8 cellular contexts compared by ENCODE assay signal in the genomic region with DNA sequence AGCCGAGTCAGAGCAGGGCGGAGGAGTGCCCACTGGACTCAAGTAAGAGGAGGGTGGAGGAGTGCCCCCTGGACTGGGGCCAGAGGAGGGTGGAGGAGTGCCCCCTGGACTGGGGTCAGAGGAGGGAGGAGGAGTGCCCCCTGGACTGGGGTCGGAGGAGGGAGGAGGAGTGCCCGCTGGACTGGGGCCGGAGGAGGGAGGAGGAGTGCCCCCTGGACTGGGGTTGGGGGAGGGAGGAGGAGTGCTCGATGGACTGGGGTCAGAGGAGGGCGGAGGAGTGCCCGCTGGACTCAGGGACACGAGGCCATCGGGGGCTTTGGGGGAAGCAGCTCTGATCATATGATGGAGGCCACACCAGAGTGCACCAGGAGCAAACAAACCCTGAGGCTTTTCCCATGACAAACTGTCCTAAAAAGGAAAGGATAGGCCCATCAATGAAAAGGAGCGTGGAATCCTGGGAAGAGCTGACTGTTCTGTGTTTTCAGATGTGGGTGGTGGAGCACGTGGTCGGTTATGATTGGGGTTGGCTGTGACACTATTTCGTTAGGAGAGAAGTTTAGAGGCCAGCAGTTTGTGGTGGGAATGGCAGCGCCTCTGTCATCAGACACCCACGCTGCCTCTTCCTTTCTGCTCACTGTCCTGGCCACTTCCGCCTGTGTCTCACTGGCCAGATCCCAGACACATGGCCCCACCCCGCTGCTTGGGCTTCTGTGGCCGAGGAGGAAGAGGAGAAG. TPM values are rescaled to one million over a fixed set of nuclear protein-coding genes. Genes with fewer than 3 reads are reported as not detected.
DNase-seq lines count a peak whose midpoint lies in the region; ATAC-seq, FAIRE-seq and TF ChIP-seq lines count a peak whose summit lies in the region.

No MANE protein-coding gene starts in this region.

- H3K4me1 ChIP-seq in GM12878 (ENCODE audit: control insufficient read depth, insufficient read depth, low read length): peaks cover 2% of the 10 kb centered on the region; the same call in 1 of the 2 replicates

- POLR2A ChIA-PET in GM12878 (lab: Charles Lee): interaction anchor here (0.5 to 1.0 kb wide), 3 partner anchors 10 to 65 kb away, joined by 3 to 4 read pairs (median 3); no protein-coding TSS in a partner anchor

- no peak for TF ChIP-seq CTCF in GM12878 (IDR thresholded peaks at IDR 0.05 in 2 of 3, conservative IDR thresholded peaks at IDR 0.05 in 1 of 3; ENCODE audit: control insufficient read depth in 2 of 3, extremely low read depth in 1 of 3, insufficient read depth in 1 of 3, low read depth in 3 of 3, low read length in 3 of 3)
- no peak for TF ChIP-seq CTCF in GM10266 (IDR thresholded peaks at IDR 0.05; ENCODE audit: control insufficient read depth, insufficient read depth, low read depth, missing control alignments)

- in situ Hi-C loops in GM12878 (cut with MboI): no loop called here

- no peaks in the 10 kb centered on the region for H3K79me2 ChIP-seq in GM12878 (ENCODE audit: control insufficient read depth, insufficient read depth, low read length)

- H3K4me3 ChIP-seq in Jurkat, Clone E6-1 (ENCODE audit: low read length): no peak overlapping the region
- no peak overlapping the region for H3K4me3 ChIP-seq in GM12878

- H3K4me2 ChIP-seq in GM12878 (ENCODE audit: control insufficient read depth, insufficient read depth): no peak overlapping the region

- H3K9me3 ChIP-seq in GM12878 (replicated peaks; ENCODE audit: control insufficient read depth, insufficient read depth, low read length): no peaks in the 10 kb centered on the region

- no peak overlapping the region for H3K9ac ChIP-seq in GM12878 (ENCODE audit: control insufficient read depth, insufficient read depth, low read length)

- H4K20me1 ChIP-seq in GM12878 (ENCODE audit: control insufficient read depth, insufficient read depth): no peaks in the 10 kb centered on the region

- TF ChIP-seq RAD21 in GM12878 (IDR thresholded peaks at IDR 0.05; ENCODE audit: insufficient read depth, low read depth, low read length): no peak

- RAD21 ChIA-PET in GM12878 (lab: Charles Lee; ENCODE audit: unreplicated experiment): interaction anchor here (1.3 to 3.6 kb wide), 3 partner anchors 131 to 157 kb away, joined by 3 to 18 read pairs (median 5); no protein-coding TSS in a partner anchor

- no peaks in the 10 kb centered on the region for H3K36me3 ChIP-seq in GM12878 (ENCODE audit: control insufficient read depth in 2 of 2, insufficient read depth in 2 of 2, low read length in 1 of 2)

- H3K27ac ChIP-seq in GM12878 (ENCODE audit: control insufficient read depth, insufficient read depth): no peak overlapping the region

- TF ChIP-seq EP300 in GM12878 (IDR thresholded peaks at IDR 0.05; ENCODE audit: borderline replicate concordance in 1 of 2, control insufficient read depth in 1 of 2, low read depth in 2 of 2, low read length in 2 of 2): no peak

- no TSS peak for BruUV-seq in GM12878 (replicated peaks; lab: Mats Ljungman, UMichigan)

- FAIRE-seq in GM12878 (lab: Jason Lieb, UNC) (no peak), urothelium cell line (lab: Jason Lieb, UNC) (no peak)

- peak; percentile 74 for ATAC-seq in GM12878
- ATAC-seq in SK-N-SH treated with all-trans-retinoic acid at 6 μM for 48 hours: no peak
- no peak for ATAC-seq in GM18517 (IDR thresholded peaks at IDR 0.05; ENCODE audit: unreplicated experiment)

- H3K27me3 ChIP-seq in GM12878 (replicated peaks in 1 of 2; ENCODE audit: control insufficient read depth in 2 of 2, insufficient read depth in 2 of 2, low read length in 1 of 2): no peaks in the 10 kb centered on the region; a peak in 1 of 4 replicates

- CTCF ChIA-PET in GM12878 (lab: Yijun Ruan, JAX): interaction anchor here (5.3 kb wide), 1 partner anchor 131 kb away, joined by 27 read pairs; no protein-coding TSS in a partner anchor

- TF ChIP-seq POLR2A in GM12878 (IDR thresholded peaks at IDR 0.05; ENCODE audit: low read depth, low read length): no peak

- no peak overlapping the region for H2AFZ ChIP-seq in GM12878 (ENCODE audit: control insufficient read depth, low read depth, low read length)

- WGBS in GM12878 (ENCODE audit: insufficient coverage, insufficient replicate concordance, low lambda C conversion rate, missing lambda C conversion rate): 26% methylated on average over 14 of the region's 19 CpGs

- DNase-seq in A172 (ENCODE audit: low spot score): peak; percentile 96
- DNase-seq in Jurkat, Clone E6-1 (ENCODE audit: low read depth, low spot score): peak; percentile 23
- no peak for DNase-seq in GM12878 (ENCODE audit: low read depth, low spot score)
- DNase-seq in midbrain (lab: John Stamatoyannopoulos, UW): peak; percentile 21
- peak; percentile 91 for DNase-seq in urothelium cell line (ENCODE audit: low spot score)
- no peak for DNase-seq in GM10266 (ENCODE audit: extremely low spot score)

- SMC1A ChIA-PET in GM12878 (lab: Charles Lee; ENCODE audit: uncharacterized antibody, unreplicated experiment): interaction anchor here (0.6 to 2.6 kb wide), 3 partner anchors 24 to 131 kb away, joined by 3 to 17 read pairs (median 3); no protein-coding TSS in a partner anchor

- intact Hi-C loops in GM12878 (cut with micrococcal nuclease; ENCODE audit: unreplicated experiment): no loop called here

TF ChIP-seq in GM12878, 131 proteins besides CTCF, POLR2A, EP300 and RAD21 (continues in another document):
- TF ChIP-seq, protein P1, sequence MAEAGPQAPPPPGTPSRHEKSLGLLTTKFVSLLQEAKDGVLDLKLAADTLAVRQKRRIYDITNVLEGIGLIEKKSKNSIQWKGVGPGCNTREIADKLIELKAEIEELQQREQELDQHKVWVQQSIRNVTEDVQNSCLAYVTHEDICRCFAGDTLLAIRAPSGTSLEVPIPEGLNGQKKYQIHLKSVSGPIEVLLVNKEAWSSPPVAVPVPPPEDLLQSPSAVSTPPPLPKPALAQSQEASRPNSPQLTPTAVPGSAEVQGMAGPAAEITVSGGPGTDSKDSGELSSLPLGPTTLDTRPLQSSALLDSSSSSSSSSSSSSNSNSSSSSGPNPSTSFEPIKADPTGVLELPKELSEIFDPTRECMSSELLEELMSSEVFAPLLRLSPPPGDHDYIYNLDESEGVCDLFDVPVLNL (IDR thresholded peaks at IDR 0.05; ENCODE audit: low read depth, low read length): no peak
- peak in 1 of 2 experiments; percentile 58; a peak in 1 of 4 replicates for TF ChIP-seq BHLHE40 (IDR thresholded peaks at IDR 0.05; ENCODE audit: borderline replicate concordance in 1 of 2, low read depth in 2 of 2, low read length in 1 of 2)
- TF ChIP-seq IKZF2 (IDR thresholded peaks at IDR 0.05): peak; percentile 51; a peak in 2 of 4 replicates
- peak; percentile 82 for TF ChIP-seq IKZF1 (conservative IDR thresholded peaks at IDR 0.05)
- TF ChIP-seq RELA (IDR thresholded peaks at IDR 0.05; ENCODE audit: borderline replicate concordance, partially characterized antibody): no peak
- 0 out of 2 replicates have a peak, but pooled peaks have one; percentile 46 for TF ChIP-seq NBN (IDR thresholded peaks at IDR 0.05)

TF ChIP-seq in SK-N-SH treated with all-trans-retinoic acid at 6 μM for 48 hours, 23 proteins besides CTCF, POLR2A, EP300 and RAD21 (continues in another document):
- TF ChIP-seq CSRNP3 (CRISPR knock-in tag; IDR thresholded peaks at IDR 0.05) (no peak), ZFP30 (CRISPR knock-in tag; IDR thresholded peaks at IDR 0.05) (no peak)
- TF ChIP-seq, protein P2, sequence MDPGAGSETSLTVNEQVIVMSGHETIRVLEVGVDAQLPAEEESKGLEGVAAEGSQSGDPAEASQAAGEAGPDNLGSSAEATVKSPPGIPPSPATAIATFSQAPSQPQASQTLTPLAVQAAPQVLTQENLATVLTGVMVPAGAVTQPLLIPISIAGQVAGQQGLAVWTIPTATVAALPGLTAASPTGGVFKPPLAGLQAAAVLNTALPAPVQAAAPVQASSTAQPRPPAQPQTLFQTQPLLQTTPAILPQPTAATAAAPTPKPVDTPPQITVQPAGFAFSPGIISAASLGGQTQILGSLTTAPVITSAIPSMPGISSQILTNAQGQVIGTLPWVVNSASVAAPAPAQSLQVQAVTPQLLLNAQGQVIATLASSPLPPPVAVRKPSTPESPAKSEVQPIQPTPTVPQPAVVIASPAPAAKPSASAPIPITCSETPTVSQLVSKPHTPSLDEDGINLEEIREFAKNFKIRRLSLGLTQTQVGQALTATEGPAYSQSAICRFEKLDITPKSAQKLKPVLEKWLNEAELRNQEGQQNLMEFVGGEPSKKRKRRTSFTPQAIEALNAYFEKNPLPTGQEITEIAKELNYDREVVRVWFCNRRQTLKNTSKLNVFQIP (CRISPR knock-in tag; IDR thresholded peaks at IDR 0.05; ENCODE audit: borderline replicate concordance, low read depth): no peak

RNA-seq across cellular contexts. Expression of gene HPCAL1, which starts 24.5 kb away (rescaled TPM):
- total RNA-seq in A172 (2014; rRNA removed; shearing (Covaris generic)): 101 and 102 TPM in 2 replicates
- 41.8 TPM for polyA plus RNA-seq in Jurkat, Clone E6-1 (2012; ENCODE audit: insufficient read depth, insufficient read length)
- total RNA-seq in GM12878 (2013; cell fraction: nucleolus; rRNA removed): 12.7 and 16.1 TPM in 2 replicates
- total RNA-seq in GM12878 (2014; rRNA removed): 7.4 and 8.1 TPM in 2 replicates
- 2.1 and 3.0 TPM in 2 replicates for total RNA-seq in GM12878 (2014; rRNA removed; fragmentation: Illumina TruSeq; extraction: Trizol)
- 10.0 and 10.8 TPM in 2 replicates for total RNA-seq in GM12878 (2021)
- 3.1 TPM for polyA plus RNA-seq in GM12878 (2011; ENCODE audit: low read depth)
- 6.8 and 12.8 TPM in 2 replicates for polyA plus RNA-seq in GM12878 (2011; rRNA removed)
- 19.1 and 22.8 TPM in 2 replicates for polyA plus RNA-seq in GM12878 (2011; cell fraction: cytosol; rRNA removed)
- polyA plus RNA-seq in GM12878 (2011; cell fraction: nucleus; rRNA removed): 26.8 and 28.8 TPM in 2 replicates
- 8.6 and 12.5 TPM in 2 replicates for polyA plus RNA-seq in GM12878 (2012)
- 0.62 and 3.1 TPM in 2 replicates for polyA plus RNA-seq in GM12878 (2014; fragmentation: Illumina TruSeq; extraction: Trizol)
- polyA plus RNA-seq in GM12878 (2014; fragmentation: Nextera tagmentation; extraction: Ambion mirVana): 1 to 10 TPM in 1 of 2 experiments, under 1 TPM in 1; 0.40 to 1.3 TPM
- 8.7 and 9.4 TPM in 2 replicates for polyA plus RNA-seq in GM12878 (2014; rRNA removed)
- polyA plus RNA-seq in GM12878 (2016; fragmentation: Nextera tagmentation; extraction: Ambion mirVana): 1 to 10 TPM; 7.8 to 8.6 TPM
- polyA minus RNA-seq in GM12878 (2011; rRNA and poly(A)+ RNA removed): 8.8 and 9.0 TPM in 2 replicates
- 6.9 and 8.6 TPM in 2 replicates for polyA minus RNA-seq in GM12878 (2011; cell fraction: cytosol; rRNA and poly(A)+ RNA removed)
- polyA minus RNA-seq in GM12878 (2011; cell fraction: nucleus; rRNA and poly(A)+ RNA removed): 6.5 and 10.8 TPM in 2 replicates

Comparison
In these comparisons a context has a peak if more than half of its experiments do, and no peak if none do; other contexts are left out.
1. DNase-seq: peak in A172 (single experiment), Jurkat, Clone E6-1 (single experiment), midbrain (single experiment) and urothelium cell line (single experiment); none in GM12878 (single experiment) and GM10266 (single experiment).